In the genomic region with DNA sequence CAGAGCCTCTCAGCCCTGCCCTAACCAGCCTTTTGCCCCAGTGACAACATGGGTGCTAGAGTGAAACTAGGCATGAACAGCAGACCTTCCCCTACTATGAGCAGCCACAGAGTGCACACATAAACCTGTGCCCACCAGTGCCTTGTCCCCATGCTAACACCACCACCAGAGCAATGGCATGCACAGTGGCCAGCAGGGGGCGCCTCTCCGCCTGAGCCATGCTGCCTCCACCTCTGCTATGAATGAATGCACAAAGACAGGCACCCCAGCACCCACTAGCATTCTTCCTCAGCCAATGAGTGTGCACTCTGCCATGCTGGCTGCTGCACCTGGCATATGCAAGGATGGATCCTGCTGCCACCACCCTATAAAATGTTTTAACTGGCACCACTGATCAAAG, we compare ENCODE assay signal across 12 cellular contexts.
DNase-seq lines count a peak whose midpoint lies in the region; ATAC-seq lines count a peak whose summit lies in the region.
"Had no signal": no experiment of that assay in that cellular context is flagged by ENCODE, and none has a peak within 500 bp of the region (broad histone marks: within the 10 kb centered on the region; RNA-seq: fewer than 3 reads in every experiment).

No MANE protein-coding gene starts in this region.

- no peaks in the 10 kb centered on the region for H3K27me3 Mint-ChIP-seq in activated CD4-positive, alpha-beta memory T cell treated with anti-CD3 and anti-CD28 coated beads for 36 hours

- no peaks in the 10 kb centered on the region for H3K27me3 ChIP-seq in H7 (ENCODE audit: control insufficient read depth, insufficient read depth, low read length)
- H3K27me3 ChIP-seq: MG63 had no signal

- H3K36me3 ChIP-seq in H7 (replicated peaks; ENCODE audit: control insufficient read depth, insufficient read depth, low read length) = no peaks in the 10 kb centered on the region
- H3K36me3 ChIP-seq: breast epithelium, MG63 had no signal

- no peak for ATAC-seq in HG03521 (IDR thresholded peaks at IDR 0.05; ENCODE audit: unreplicated experiment)

- CTCF ChIA-PET in activated CD4-positive, alpha-beta memory T cell treated with anti-CD3 and anti-CD28 coated beads for 36 hours (lab: Charles Lee) = no interaction called here

- POLR2A ChIA-PET in activated CD4-positive, alpha-beta memory T cell treated with anti-CD3 and anti-CD28 coated beads for 36 hours (lab: Charles Lee) = no interaction called here

- no peaks in the 10 kb centered on the region for H3K4me1 Mint-ChIP-seq in activated CD4-positive, alpha-beta memory T cell treated with anti-CD3 and anti-CD28 coated beads for 36 hours (ENCODE audit: low read depth)

- H3K36me3 Mint-ChIP-seq in activated CD4-positive, alpha-beta memory T cell treated with anti-CD3 and anti-CD28 coated beads for 36 hours = no peaks in the 10 kb centered on the region

- H3K4me3 Mint-ChIP-seq in activated CD4-positive, alpha-beta memory T cell treated with anti-CD3 and anti-CD28 coated beads for 36 hours = no peak overlapping the region
- H3K4me3 Mint-ChIP-seq: T-helper 1 cell treated with Interleukin-12 subunit alpha and Interleukin-12 subunit beta and Interleukin-4 antibody, amounts not matched to agents 30 μg/mL and 1 μg/mL, for 36 hours had no signal

- DNase-seq in AML-193 (lab: John Stamatoyannopoulos, UW) (peak; percentile 4 to 10), H7 (peak; percentile 2), iPS-NIHi7 (ENCODE audit: extremely low spot score) (peak; percentile 38), NCI-H2196 treated with DMSO at 0.1 percent for 48 hours (lab: John Stamatoyannopoulos, UW; ENCODE audit: unreplicated experiment) (no peak), mucosa of gallbladder (ENCODE audit: low spot score) (no peak), T1000 (lab: John Stamatoyannopoulos, UW) (no peak)
- peak; percentile 19 for DNase-seq in activated CD4-positive, alpha-beta memory T cell treated with anti-CD3 and anti-CD28 coated beads for 36 hours
- DNase-seq: kidney glomerular epithelial cell, MG63 had no signal

- intact Hi-C loops in activated CD4-positive, alpha-beta memory T cell treated with anti-CD3 and anti-CD28 coated beads for 36 hours (cut with micrococcal nuclease) = no loop called here

- H3K9me3 Mint-ChIP-seq in activated CD4-positive, alpha-beta memory T cell treated with anti-CD3 and anti-CD28 coated beads for 36 hours = peaks cover 16% of the 10 kb centered on the region

- no peak overlapping the region for H3K4me3 ChIP-seq in H7 (ENCODE audit: insufficient read depth, low read depth, low read length)
- H3K4me3 ChIP-seq: breast epithelium, MG63 had no signal

- no peak overlapping the region for H3K27ac Mint-ChIP-seq in activated CD4-positive, alpha-beta memory T cell treated with anti-CD3 and anti-CD28 coated beads for 36 hours
- H3K27ac Mint-ChIP-seq: T-helper 1 cell treated with Interleukin-12 subunit alpha and Interleukin-12 subunit beta and Interleukin-4 antibody, amounts not matched to agents 30 μg/mL and 1 μg/mL, for 36 hours had no signal

Comparison
In these comparisons a context has a peak if more than half of its experiments do, and no peak if none do; other contexts are left out.
1. DNase-seq: peak in AML-193 (2 of 2), H7 (single experiment), activated CD4-positive, alpha-beta memory T cell treated with anti-CD3 and anti-CD28 coated beads for 36 hours (single experiment) and iPS-NIHi7 (single experiment); none in NCI-H2196 treated with DMSO at 0.1 percent for 48 hours (single experiment), mucosa of gallbladder (single experiment) and T1000 (single experiment).